Comparison of ENCODE assay signal across 8 cellular contexts in genomic region chr4:25159837-25160713, GRCh38. TPM values are rescaled to one million over a fixed set of nuclear protein-coding genes. Genes with fewer than 3 reads are reported as not detected.
A peak's percentile ranks its signal among the peaks of the same experiment; 100 is the strongest.
DNase-seq lines count a peak whose midpoint lies in the region; ATAC-seq and TF ChIP-seq lines count a peak whose summit lies in the region.

TSS of gene SEPSECS (minus strand) at chr4:25160449. CDS start at chr4:25160369, 80 bp downstream.

- intact Hi-C loops in cardiac septum (cut with DNase I) (loop anchor here (1.0 to 2.0 kb wide), 2 partner anchors 13 to 153 kb away; partner anchors contain the start of gene ZCCHC4), transverse colon (cut with DNase I; ENCODE audit: low total_unique reads) (no loop called here)

- peak within 1 kb of the TSS; percentile 73 for H2BK120ac ChIP-seq in trophoblast cell (ENCODE audit: insufficient read depth, low read length, poor library complexity)

- in situ Hi-C loops in transverse colon (cut with MboI; ENCODE audit: low pct_ligation_motif_present in 1 of 4, low pct_unique_long_range_greater_than_20kb in 1 of 4, low sequenced_read_pairs in 3 of 4): no loop called here

- H3K4me3 ChIP-seq in GM12875 (ENCODE audit: low read depth, low read length) (peak within 1 kb of the TSS; percentile 90), trophoblast cell (ENCODE audit: low read depth, low read length) (peak within 1 kb of the TSS; percentile 83), transverse colon (peak within 1 kb of the TSS; percentile 66 to 97 (median 80))

- H3K9ac ChIP-seq in trophoblast cell (ENCODE audit: low read length): peak within 1 kb of the TSS; percentile 93

- H3K27me3 ChIP-seq in trophoblast cell (ENCODE audit: insufficient read depth, low read length) (no peaks in the 10 kb centered on the region), transverse colon (no peaks in the 10 kb centered on the region)

- H3K9me3 ChIP-seq in trophoblast cell (ENCODE audit: insufficient read depth, low read depth, low read length): no peaks in the 10 kb centered on the region
- H3K9me3 ChIP-seq in transverse colon: no peaks in the 10 kb centered on the region

- peak within 1 kb of the TSS; percentile 93 for H4K8ac ChIP-seq in trophoblast cell (ENCODE audit: low read depth, low read length)

- peak; percentile 94 for TF ChIP-seq POLR2A in transverse colon (IDR thresholded peaks at IDR 0.05)

- peak within 1 kb of the TSS; percentile 54 for H3K4ac ChIP-seq in trophoblast cell (ENCODE audit: low read depth, low read length)

- peak within 1 kb of the TSS; percentile 65 for H3K14ac ChIP-seq in trophoblast cell (ENCODE audit: low read length)

- H3K27ac ChIP-seq in adipose tissue (ENCODE audit: low read depth, low read length): peak within 1 kb of the TSS; percentile 34
- H3K27ac ChIP-seq in trophoblast cell (ENCODE audit: low read depth, low read length): peak within 1 kb of the TSS; percentile 89
- peak within 1 kb of the TSS; percentile 95 to 99 (median 98) for H3K27ac ChIP-seq in transverse colon

- peak; percentile 94 for DNase-seq in NCI-H1436 (lab: John Stamatoyannopoulos, UW)
- DNase-seq in T follicular helper cell (ENCODE audit: low read depth): peak; percentile 93
- peak; percentile 98 for DNase-seq in cardiac septum (ENCODE audit: low spot score)
- peak; percentile 99 to 100 for DNase-seq in trophoblast cell
- peak; percentile 99 for DNase-seq in transverse colon

- H3K23ac ChIP-seq in trophoblast cell (ENCODE audit: low read length): peak within 1 kb of the TSS; percentile 89

- H2BK12ac ChIP-seq in trophoblast cell (ENCODE audit: low read length): no peak within 1 kb of the TSS

- H3K36me3 ChIP-seq in trophoblast cell (ENCODE audit: control insufficient read depth in 1 of 2, insufficient read depth in 2 of 2, low read length in 2 of 2) (no peaks in the 10 kb centered on the region), transverse colon (no peaks in the 10 kb centered on the region)

- WGBS in adipose tissue, 3 donors: 0 to 1% (median 0%) methylated on average over 66 of the region's 66 CpGs
- WGBS in trophoblast cell (ENCODE audit: extremely low coverage, insufficient coverage, insufficient read length): no CpG with 5 or more reads among the region's 66 CpGs
- 0 to 1% methylated on average over 8 to 66 of the region's 66 CpGs for WGBS in transverse colon (ENCODE audit: low coverage in 1 of 2), 2 donors

- H3K4me1 ChIP-seq in trophoblast cell (ENCODE audit: control insufficient read depth in 1 of 2, insufficient read depth in 2 of 2, low read length in 2 of 2) (peaks cover 3 to 11% of the 10 kb centered on the region in 2 experiments), transverse colon (peaks cover 6 to 25% (median 21%) of the 10 kb centered on the region in 4 donors)

- H3K18ac ChIP-seq in trophoblast cell (ENCODE audit: low read length): peak within 1 kb of the TSS; percentile 58

- H2AK5ac ChIP-seq in trophoblast cell (ENCODE audit: low read length): peak within 1 kb of the TSS; percentile 4

- no peak for TF ChIP-seq EP300 in transverse colon (IDR thresholded peaks at IDR 0.05; ENCODE audit: low read depth)

- H4K91ac ChIP-seq in trophoblast cell (ENCODE audit: low read depth, low read length): peak within 1 kb of the TSS; percentile 81

- peak within 1 kb of the TSS; percentile 71 for H4K12ac ChIP-seq in trophoblast cell (ENCODE audit: low read depth, low read length)

- peak within 1 kb of the TSS; percentile 85 for H2BK5ac ChIP-seq in trophoblast cell (ENCODE audit: low read depth, low read length, poor library complexity)

- H3K79me1 ChIP-seq in trophoblast cell (ENCODE audit: low read length): peaks cover 18% of the 10 kb centered on the region

- H3K4me2 ChIP-seq in trophoblast cell (ENCODE audit: low read length): peak within 1 kb of the TSS; percentile 66

- ATAC-seq in HG02798 (IDR thresholded peaks at IDR 0.05; ENCODE audit: poor library complexity, unreplicated experiment): peak; percentile 86

- peak within 1 kb of the TSS; percentile 65 for H2AFZ ChIP-seq in trophoblast cell (ENCODE audit: insufficient read depth, low read length, poor library complexity)

- TF ChIP-seq CTCF in GM12875 (IDR thresholded peaks at IDR 0.05; ENCODE audit: borderline replicate concordance, insufficient read depth, low read depth, low read length): no peak
- TF ChIP-seq CTCF in transverse colon (IDR thresholded peaks at IDR 0.05): no peak

- peaks cover 2% of the 10 kb centered on the region for H3K79me2 ChIP-seq in trophoblast cell (ENCODE audit: control insufficient read depth, insufficient read depth, low read length, poor library complexity)

RNA-seq across cellular contexts. Expression of gene SEPSECS, which starts in this region (rescaled TPM):
- 1 to 10 TPM; 2.8 to 5.1 (median 3.6) TPM for polyA plus RNA-seq in adipose tissue
- 6.6 TPM for total RNA-seq in cardiac septum
- 3.4 TPM in 2 replicates for polyA plus RNA-seq in trophoblast cell (2013)
- total RNA-seq in transverse colon: 10 to 100 TPM in 3 of 4 donors, 1 to 10 TPM in 1; 4.6 to 19.2 (median 16.5) TPM

Comparison
In these comparisons a context has a peak if more than half of its experiments do, and no peak if none do; other contexts are left out.
1. Peak in every context shown above with its lines: DNase-seq, ATAC-seq, H3K4me3 ChIP-seq and H3K27ac ChIP-seq.
2. H3K27ac ChIP-seq: peak in every context shown above with its lines; median percentile 98 in transverse colon; 89 in trophoblast cell; 34 in adipose tissue.